ENCODE assay signal across 7 cellular contexts in the genomic region with DNA sequence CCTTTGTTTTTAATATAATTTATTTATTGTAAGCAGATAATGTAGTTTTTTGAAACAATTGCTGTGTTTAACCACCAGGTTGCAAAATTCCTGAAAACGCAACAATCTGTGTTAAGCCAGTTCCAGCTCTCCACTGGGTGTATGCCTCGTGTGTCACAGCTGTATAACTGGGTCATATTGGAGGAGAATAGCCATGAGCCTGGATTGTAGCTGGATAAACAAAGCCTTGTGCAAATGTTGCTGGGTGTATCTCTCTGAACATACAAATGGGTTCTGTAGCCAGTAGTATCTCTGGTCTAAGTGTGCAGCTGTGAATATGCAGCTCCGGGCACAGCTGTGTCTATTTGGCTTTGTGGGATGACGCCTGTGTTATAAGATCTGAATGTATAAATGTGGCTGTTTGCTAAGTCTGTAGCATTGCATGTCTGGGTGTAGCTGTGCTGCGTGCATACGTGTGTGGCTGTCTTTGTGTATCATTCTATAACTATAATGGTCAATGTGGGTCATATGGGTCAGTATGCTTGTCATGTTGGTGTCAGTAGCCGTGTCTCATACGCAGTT. TPM values are rescaled to one million over a fixed set of nuclear protein-coding genes. Genes with fewer than 3 reads are reported as not detected.
A peak's percentile ranks its signal among the peaks of the same experiment; 100 is the strongest.
DNase-seq lines count a peak whose midpoint lies in the region; TF ChIP-seq lines count a peak whose summit lies in the region.

No MANE protein-coding gene starts in this region.

- H3K36me3 Mint-ChIP-seq in CD14-positive monocyte: peaks cover 2 to 9% of the 10 kb centered on the region in 2 donors

- peak overlapping the region; percentile 4; the same call in 1 of the 2 replicates for H3K4me3 ChIP-seq in Jurkat, Clone E6-1 (ENCODE audit: low read length)

- in situ Hi-C loops in KBM-7 (cut with MboI; ENCODE audit: low pct_unique_long_range_greater_than_20kb, low sequenced_read_pairs): no loop called here

- H3K4me1 Mint-ChIP-seq in CD14-positive monocyte: peaks cover 37% of the 10 kb centered on the region

- peaks cover 0 to 15% (median 5%) of the 10 kb centered on the region in 7 donors for H3K9me3 Mint-ChIP-seq in CD14-positive monocyte

- H3K27ac Mint-ChIP-seq in CD14-positive monocyte: peak overlapping the region in 3 of 7 donors; percentile 16 to 81 (median 20)

- intact Hi-C loops in CD14-positive monocyte (cut with micrococcal nuclease): no loop called here

- no peak for TF ChIP-seq CTCF in CD14-positive monocyte (IDR thresholded peaks at IDR 0.05)

- H3K27ac ChIP-seq in angular gyrus (ENCODE audit: low read depth, low read length): peak overlapping the region; percentile 19

- H3K27me3 Mint-ChIP-seq in CD14-positive monocyte (ENCODE audit: low read depth in 3 of 3): peaks cover 34 to 45% (median 43%) of the 10 kb centered on the region in 3 donors

- DNase-seq in Jurkat, Clone E6-1 (ENCODE audit: low read depth, low spot score): peak; percentile 47
- DNase-seq in hepatic stellate cell (ENCODE audit: low spot score) (peak; percentile 53), stromal cell of bone marrow (ENCODE audit: low read depth) (peak; percentile 59), KBM-7 (no peak), NCI-H524 (lab: John Stamatoyannopoulos, UW) (no peak), CD14-positive monocyte (ENCODE audit: low spot score) (no peak)

- peak overlapping the region in 1 of 2 donors; percentile 96 for H3K4me3 Mint-ChIP-seq in CD14-positive monocyte

RNA-seq across cellular contexts. Expression of a gene that starts 2.7 kb away (rescaled TPM):
- not detected for polyA plus RNA-seq in Jurkat, Clone E6-1 (2012; ENCODE audit: insufficient read depth, insufficient read length)
- under 1 TPM in 1 of 2 donors, not detected in 1; 0.26 TPM for polyA plus RNA-seq in CD14-positive monocyte

RNA-seq across cellular contexts. Expression of a gene that starts 52.2 kb away (rescaled TPM):
- 6.7 TPM for polyA plus RNA-seq in Jurkat, Clone E6-1 (2012; ENCODE audit: insufficient read depth, insufficient read length)
- polyA plus RNA-seq in CD14-positive monocyte: 1 to 10 TPM; 1.4 to 2.0 TPM

Comparison
In these comparisons a context has a peak if more than half of its experiments do, and no peak if none do; other contexts are left out.
1. DNase-seq: peak in Jurkat, Clone E6-1 (single experiment), hepatic stellate cell (single experiment) and stromal cell of bone marrow (single experiment); none in KBM-7 (single experiment), NCI-H524 (0 of 2) and CD14-positive monocyte (single experiment).